8 cellular contexts compared by ENCODE assay signal in genomic region chrX:103630171-103630511, GRCh38. TPM values are rescaled to one million over a fixed set of nuclear protein-coding genes. Genes with fewer than 3 reads are reported as not detected.
DNase-seq lines count a peak whose midpoint lies in the region; ATAC-seq, FAIRE-seq and TF ChIP-seq lines count a peak whose summit lies in the region.

No MANE protein-coding gene starts in this region.

- ATAC-seq in left lung: no peak

- H3K4me1 Mint-ChIP-seq in activated T-cell treated with anti-CD3 and anti-CD28 coated beads, Interleukin-2, amount 50 U/mL, for 24 hours (ENCODE audit: low read depth): peaks cover 19% of the 10 kb centered on the region

- H3K27ac ChIP-seq in adrenal gland: peak overlapping the region; percentile 75 to 94 (median 85)
- peak overlapping the region; percentile 82 to 91 for H3K27ac ChIP-seq in left lung
- H3K27ac ChIP-seq in thymus (ENCODE audit: low read depth): peak overlapping the region; percentile 60

- H3K9me3 Mint-ChIP-seq in activated T-cell treated with anti-CD3 and anti-CD28 coated beads, Interleukin-2, amount 50 U/mL, for 24 hours: no peaks in the 10 kb centered on the region

- no peak for FAIRE-seq in GM19239 (lab: Jason Lieb, UNC)

- H3K27me3 ChIP-seq in adrenal gland: peaks cover 14% of the 10 kb centered on the region
- H3K27me3 ChIP-seq in left lung: no peaks in the 10 kb centered on the region
- H3K27me3 ChIP-seq in thymus (ENCODE audit: control insufficient read depth, insufficient read depth): no peaks in the 10 kb centered on the region

- H3K27me3 Mint-ChIP-seq in activated T-cell treated with anti-CD3 and anti-CD28 coated beads, Interleukin-2, amount 50 U/mL, for 24 hours: peaks cover 23% of the 10 kb centered on the region

- H3K27ac Mint-ChIP-seq in activated T-cell treated with anti-CD3 and anti-CD28 coated beads, Interleukin-2, amount 50 U/mL, for 24 hours: no peak overlapping the region

- no peaks in the 10 kb centered on the region for H3K36me3 Mint-ChIP-seq in activated T-cell treated with anti-CD3 and anti-CD28 coated beads, Interleukin-2, amount 50 U/mL, for 24 hours (ENCODE audit: low read depth)

- 15 to 41% (median 26%) methylated on average over 6 of the region's 6 CpGs for WGBS in adrenal gland, 4 donors
- WGBS in thymus: 37% methylated on average over 6 of the region's 6 CpGs

- H3K4me3 ChIP-seq in adrenal gland (peak overlapping the region in 2 of 4 donors; percentile 33 to 60), left lung (peak overlapping the region; percentile 57 to 58), thymus (ENCODE audit: low read length) (peak overlapping the region; percentile 65)

- intact Hi-C loops in adrenal gland (cut with DNase I) (no loop called here), left lung (cut with DNase I) (no loop called here)

- H3K36me3 ChIP-seq in adrenal gland (replicated peaks in 1 of 2): no peaks in the 10 kb centered on the region
- H3K36me3 ChIP-seq in left lung: no peaks in the 10 kb centered on the region
- no peaks in the 10 kb centered on the region for H3K36me3 ChIP-seq in thymus (ENCODE audit: control insufficient read depth, insufficient read depth)

- peak in 4 of 6 experiments; percentile 4 to 40 (median 25) for TF ChIP-seq CTCF in adrenal gland (IDR thresholded peaks at IDR 0.05)
- peak in 1 of 2 donors; percentile 28 for TF ChIP-seq CTCF in left lung (IDR thresholded peaks at IDR 0.05)

- TF ChIP-seq POLR2A in adrenal gland (IDR thresholded peaks at IDR 0.05): no peak

- DNase-seq in activated T-cell treated with anti-CD3 and anti-CD28 coated beads, Interleukin-2, amount 50 U/mL, for 24 hours: no peak
- no peak for DNase-seq in activated T-cell treated with anti-CD3 and anti-CD28 coated beads, Interleukin-2, amount 50 U/mL, for 48 hours
- no peak for DNase-seq in adrenal gland
- DNase-seq in left lung: no peak
- DNase-seq in GM19239 (ENCODE audit: insufficient read length, low spot score): no peak
- no peak for DNase-seq in activated CD8-positive, alpha-beta memory T cell treated with anti-CD3 and anti-CD28 coated beads for 24 hours
- DNase-seq in NCI-H774 (lab: John Stamatoyannopoulos, UW): no peak

- H3K9me3 ChIP-seq in adrenal gland (replicated peaks in 1 of 3) (no peaks in the 10 kb centered on the region), left lung (no peaks in the 10 kb centered on the region), thymus (ENCODE audit: control insufficient read depth) (no peaks in the 10 kb centered on the region)

- peak overlapping the region; percentile 82 for H3K4me3 Mint-ChIP-seq in activated T-cell treated with anti-CD3 and anti-CD28 coated beads, Interleukin-2, amount 50 U/mL, for 24 hours

- peaks cover 0 to 13% of the 10 kb centered on the region in 2 donors for H3K4me1 ChIP-seq in adrenal gland (replicated peaks in 1 of 2)
- no peaks in the 10 kb centered on the region for H3K4me1 ChIP-seq in left lung
- no peaks in the 10 kb centered on the region for H3K4me1 ChIP-seq in thymus (ENCODE audit: control insufficient read depth, insufficient read depth, low read length)

RNA-seq across cellular contexts. Expression of gene TCEAL1, which starts 1.4 kb away (rescaled TPM):
- 100 to 1,000 TPM in 2 of 8 donors, 10 to 100 TPM in 6; 51.0 to 240 (median 76.7) TPM for total RNA-seq in adrenal gland
- polyA plus RNA-seq in adrenal gland: 10 to 100 TPM; 40.2 to 81.4 (median 64.6) TPM
- 10 to 100 TPM; 27.3 to 29.5 TPM for total RNA-seq in left lung
- 55.7 TPM for polyA plus RNA-seq in thymus

RNA-seq across cellular contexts. Expression of gene TCEAL3, which starts 22.4 kb away (rescaled TPM):
- total RNA-seq in adrenal gland: 10 to 100 TPM; 23.5 to 66.7 (median 45.9) TPM
- polyA plus RNA-seq in adrenal gland: 100 to 1,000 TPM in 1 of 3 donors, 10 to 100 TPM in 2; 56.1 to 118 (median 87.1) TPM
- total RNA-seq in left lung: 10 to 100 TPM; 20.8 to 21.3 TPM
- 25.9 TPM for polyA plus RNA-seq in thymus

RNA-seq across cellular contexts. Expression of gene TCEAL4, which starts 44.8 kb away (rescaled TPM):
- total RNA-seq in adrenal gland (100 to 1,000 TPM in 7 of 8 donors, 10 to 100 TPM in 1; 64.9 to 158 (median 135) TPM), left lung (10 to 100 TPM; 67.5 to 77.2 TPM)
- polyA plus RNA-seq in adrenal gland (100 to 1,000 TPM; 260 to 620 (median 476) TPM), thymus (200 TPM)

RNA-seq across cellular contexts. Expression of gene MORF4L2, which starts 56.4 kb away (rescaled TPM):
- total RNA-seq in adrenal gland: 100 to 1,000 TPM; 225 to 625 (median 366) TPM
- polyA plus RNA-seq in adrenal gland: 100 to 1,000 TPM; 235 to 767 (median 243) TPM
- total RNA-seq in left lung: 100 to 1,000 TPM; 284 to 312 TPM
- 223 TPM for polyA plus RNA-seq in thymus
